Comparison of ENCODE assay signal across 9 cellular contexts in genomic region chr12:47207005-47207717, GRCh38.
DNase-seq lines count a peak whose midpoint lies in the region; ATAC-seq and TF ChIP-seq lines count a peak whose summit lies in the region.
"Had no signal": no experiment of that assay in that cellular context is flagged by ENCODE, and none has a peak within 500 bp of the region (broad histone marks: within the 10 kb centered on the region; RNA-seq: fewer than 3 reads in every experiment).

No MANE protein-coding gene starts in this region.

- peaks cover 50 to 67% (median 60%) of the 10 kb centered on the region in 10 experiments for H3K4me1 ChIP-seq in BLaER1 treated with 17β-estradiol and CSF1 and Interleukin-3, amounts not matched to agents 10 nM and 100 nM
- H3K4me1 ChIP-seq: parathyroid adenoma had no signal

- DNase-seq in SKM-1 treated with dmso at 0.1 percent for 144 hours (lab: John Stamatoyannopoulos, UW; ENCODE audit: unreplicated experiment): peak; percentile 86
- peak; percentile 22 for DNase-seq in kidney tubule cell (ENCODE audit: low spot score)
- DNase-seq in GM13977 (ENCODE audit: low spot score): no peak
- no peak for DNase-seq in NCI-H1694 (lab: John Stamatoyannopoulos, UW)
- DNase-seq in T1000 (lab: John Stamatoyannopoulos, UW): no peak

- TF ChIP-seq CTCF in GM13977 (IDR thresholded peaks at IDR 0.05; ENCODE audit: extremely low read depth, insufficient read depth, missing control alignments): no peak

- peak overlapping the region; percentile 82 to 96 (median 90) for H3K4me2 ChIP-seq in BLaER1 treated with 17β-estradiol and CSF1 and Interleukin-3, amounts not matched to agents 10 nM and 100 nM

- no peaks in the 10 kb centered on the region for H4K20me1 ChIP-seq in BLaER1 treated with 17β-estradiol and CSF1 and Interleukin-3, amounts not matched to agents 10 nM and 100 nM

- peak overlapping the region; percentile 63 to 90 (median 79); a peak in 21 of 22 replicates for H3K27ac ChIP-seq in BLaER1 treated with 17β-estradiol and CSF1 and Interleukin-3, amounts not matched to agents 10 nM and 100 nM
- H3K27ac ChIP-seq: parathyroid adenoma had no signal

- peak overlapping the region in 7 of 10 experiments; percentile 3 to 42 (median 26); a peak in 9 of 20 replicates for H3K4me3 ChIP-seq in BLaER1 treated with 17β-estradiol and CSF1 and Interleukin-3, amounts not matched to agents 10 nM and 100 nM

- peaks cover 28 to 66% (median 55%) of the 10 kb centered on the region in 11 experiments for H3K36me3 ChIP-seq in BLaER1 treated with 17β-estradiol and CSF1 and Interleukin-3, amounts not matched to agents 10 nM and 100 nM

- H3K9me3 ChIP-seq in BLaER1 treated with 17β-estradiol and CSF1 and Interleukin-3, amounts not matched to agents 10 nM and 100 nM (replicated peaks in 1 of 11): peaks cover 0 to 19% (median 12%) of the 10 kb centered on the region in 11 experiments; a peak in 14 of 22 replicates

- H3K27me3 ChIP-seq in BLaER1 treated with 17β-estradiol and CSF1 and Interleukin-3, amounts not matched to agents 10 nM and 100 nM: no peaks in the 10 kb centered on the region

- peak overlapping the region; percentile 45 to 78 (median 65); a peak in 20 of 22 replicates for H3K9ac ChIP-seq in BLaER1 treated with 17β-estradiol and CSF1 and Interleukin-3, amounts not matched to agents 10 nM and 100 nM
- H3K9ac ChIP-seq: parathyroid adenoma had no signal

- peak; percentile 48 for ATAC-seq in GM19035 (IDR thresholded peaks at IDR 0.05; ENCODE audit: unreplicated experiment)
- ATAC-seq in HG03135 (IDR thresholded peaks at IDR 0.05; ENCODE audit: unreplicated experiment): peak; percentile 41

- in situ Hi-C loops in GM13977 (cut with MboI; ENCODE audit: low pct_unique_long_range_greater_than_20kb, low sequenced_read_pairs, unreplicated experiment): no loop called here

Comparison
In these comparisons a context has a peak if more than half of its experiments do, and no peak if none do; other contexts are left out.
1. DNase-seq: peak in SKM-1 treated with dmso at 0.1 percent for 144 hours (single experiment) and kidney tubule cell (single experiment); none in GM13977 (single experiment), NCI-H1694 (single experiment) and T1000 (single experiment).